In genomic region chr15:40472171-40472727, GRCh38 we compare ENCODE assay signal across 8 cellular contexts. TPM values are rescaled to one million over a fixed set of nuclear protein-coding genes. Genes with fewer than 3 reads are reported as not detected.
DNase-seq lines count a peak whose midpoint lies in the region; ATAC-seq and TF ChIP-seq lines count a peak whose summit lies in the region.

No MANE protein-coding gene starts in this region.

- peak overlapping the region; percentile 90 to 96 (median 94) for H3K4me3 Mint-ChIP-seq in CD4-positive, CD25-positive, alpha-beta regulatory T cell
- peak overlapping the region; percentile 88 for H3K4me3 Mint-ChIP-seq in neural crest cell

- H3K4me3 ChIP-seq in CD4-positive, CD25-positive, alpha-beta regulatory T cell (ENCODE audit: low read depth, low read length): peak overlapping the region; percentile 72
- peak overlapping the region; percentile 99 for H3K4me3 ChIP-seq in Loucy (ENCODE audit: low read length, poor library complexity, severe bottlenecking)
- peak overlapping the region; percentile 91 for H3K4me3 ChIP-seq in coronary artery

- H3K27ac ChIP-seq in CD4-positive, CD25-positive, alpha-beta regulatory T cell (ENCODE audit: insufficient read depth, low read length, poor library complexity, severe bottlenecking): no peak overlapping the region
- H3K27ac ChIP-seq in coronary artery: peak overlapping the region in 1 of 2 donors; percentile 96

- no peaks in the 10 kb centered on the region for H3K27me3 ChIP-seq in CD4-positive, CD25-positive, alpha-beta regulatory T cell (ENCODE audit: control insufficient read depth, insufficient read depth, low read length)
- no peaks in the 10 kb centered on the region for H3K27me3 ChIP-seq in Loucy (ENCODE audit: insufficient read depth, low read length, poor library complexity, severe bottlenecking)

- no peaks in the 10 kb centered on the region for H3K36me3 ChIP-seq in CD4-positive, CD25-positive, alpha-beta regulatory T cell (ENCODE audit: control insufficient read depth, insufficient read depth, low read length)
- H3K36me3 ChIP-seq in Loucy (ENCODE audit: insufficient read depth, low read length): peaks cover 8% of the 10 kb centered on the region; the same call in 1 of the 2 replicates

- peak overlapping the region; percentile 96 for H3K9ac ChIP-seq in Loucy (ENCODE audit: low read depth, low read length, poor library complexity, severe bottlenecking)

- peak overlapping the region in 2 of 3 donors; percentile 91 to 94 for H3K27ac Mint-ChIP-seq in CD4-positive, CD25-positive, alpha-beta regulatory T cell
- H3K27ac Mint-ChIP-seq in neural crest cell (ENCODE audit: unreplicated experiment): no peak overlapping the region

- ATAC-seq in CD4-positive, CD25-positive, alpha-beta regulatory T cell (ENCODE audit: low read depth in 2 of 2): no peak
- ATAC-seq in GM21360 (IDR thresholded peaks at IDR 0.05; ENCODE audit: unreplicated experiment) (no peak), GM19395 (IDR thresholded peaks at IDR 0.05; ENCODE audit: unreplicated experiment) (no peak)

- H4K20me1 ChIP-seq in Loucy (ENCODE audit: insufficient read depth, low read length, poor library complexity, severe bottlenecking): peaks cover 11% of the 10 kb centered on the region

- H3K27me3 Mint-ChIP-seq in CD4-positive, CD25-positive, alpha-beta regulatory T cell: no peaks in the 10 kb centered on the region
- no peaks in the 10 kb centered on the region for H3K27me3 Mint-ChIP-seq in neural crest cell (ENCODE audit: low read depth)

- H3K9me3 Mint-ChIP-seq in CD4-positive, CD25-positive, alpha-beta regulatory T cell: no peaks in the 10 kb centered on the region
- H3K9me3 Mint-ChIP-seq in neural crest cell: no peaks in the 10 kb centered on the region

- DNase-seq in CD4-positive, CD25-positive, alpha-beta regulatory T cell: no peak
- DNase-seq in coronary artery (ENCODE audit: low spot score) (no peak), neural crest cell (ENCODE audit: low read depth, low spot score) (no peak)
- no peak for DNase-seq in stimulated activated CD4-positive, alpha-beta T cell treated with anti-CD3 and anti-CD28 coated beads, Interleukin-15, amount 100 ng/mL, for 24 hours
- no peak for DNase-seq in stimulated activated CD4-positive, alpha-beta T cell treated with anti-CD3 and anti-CD28 coated beads, Interleukin-2, amount 100 ng/mL, for 24 hours

- peaks cover 32% of the 10 kb centered on the region for H3K79me2 ChIP-seq in Loucy (ENCODE audit: insufficient read depth, low read length)

- peaks cover 25% of the 10 kb centered on the region for H3F3A ChIP-seq in Loucy (ENCODE audit: low read depth)

- TF ChIP-seq CTCF in Loucy (conservative IDR thresholded peaks at IDR 0.05; ENCODE audit: low read length) (no peak), coronary artery (IDR thresholded peaks at IDR 0.05) (no peak), neural crest cell (conservative IDR thresholded peaks at IDR 0.05) (no peak)

- peaks cover 0 to 25% (median 15%) of the 10 kb centered on the region in 4 donors for H3K4me1 Mint-ChIP-seq in CD4-positive, CD25-positive, alpha-beta regulatory T cell
- peaks cover 28% of the 10 kb centered on the region for H3K4me1 Mint-ChIP-seq in neural crest cell

- H3K9me3 ChIP-seq in CD4-positive, CD25-positive, alpha-beta regulatory T cell (ENCODE audit: control insufficient read depth in 2 of 2, low read length in 2 of 2): no peaks in the 10 kb centered on the region
- no peaks in the 10 kb centered on the region for H3K9me3 ChIP-seq in Loucy (ENCODE audit: insufficient read depth, low read depth, low read length)

- H2AFZ ChIP-seq in Loucy (ENCODE audit: low read length): no peak overlapping the region

- peaks cover 14% of the 10 kb centered on the region for H3K4me1 ChIP-seq in CD4-positive, CD25-positive, alpha-beta regulatory T cell (ENCODE audit: control insufficient read depth, insufficient read depth, low read length, poor library complexity, severe bottlenecking)
- H3K4me1 ChIP-seq in Loucy (ENCODE audit: insufficient read depth, low read length, poor library complexity, severe bottlenecking): peaks cover 61% of the 10 kb centered on the region

- no peaks in the 10 kb centered on the region for H3K36me3 Mint-ChIP-seq in CD4-positive, CD25-positive, alpha-beta regulatory T cell
- H3K36me3 Mint-ChIP-seq in neural crest cell (ENCODE audit: low read depth): no peaks in the 10 kb centered on the region

- no peaks in the 10 kb centered on the region for H3K9me2 ChIP-seq in Loucy (replicated peaks; ENCODE audit: low read depth, low read length)

- H3K4me2 ChIP-seq in Loucy (ENCODE audit: low read depth, low read length, poor library complexity, severe bottlenecking): peak overlapping the region; percentile 96

RNA-seq across cellular contexts. Expression of gene CHST14, which starts 1.5 kb away (rescaled TPM):
- 6.3 TPM for total RNA-seq in CD4-positive, CD25-positive, alpha-beta regulatory T cell
- polyA plus RNA-seq in CD4-positive, CD25-positive, alpha-beta regulatory T cell: 1 to 10 TPM; 1.1 to 2.0 (median 1.4) TPM
- total RNA-seq in neural crest cell: 32.9 and 37.1 TPM in 2 replicates

RNA-seq across cellular contexts. Expression of gene BAHD1, which starts 31.5 kb away (rescaled TPM):
- total RNA-seq in CD4-positive, CD25-positive, alpha-beta regulatory T cell: 32.9 TPM
- polyA plus RNA-seq in CD4-positive, CD25-positive, alpha-beta regulatory T cell: 1 to 10 TPM; 1.3 to 1.6 (median 1.5) TPM
- 25.6 and 26.4 TPM in 2 replicates for total RNA-seq in neural crest cell
